ENCODE assay signal across 8 cellular contexts in the genomic region with DNA sequence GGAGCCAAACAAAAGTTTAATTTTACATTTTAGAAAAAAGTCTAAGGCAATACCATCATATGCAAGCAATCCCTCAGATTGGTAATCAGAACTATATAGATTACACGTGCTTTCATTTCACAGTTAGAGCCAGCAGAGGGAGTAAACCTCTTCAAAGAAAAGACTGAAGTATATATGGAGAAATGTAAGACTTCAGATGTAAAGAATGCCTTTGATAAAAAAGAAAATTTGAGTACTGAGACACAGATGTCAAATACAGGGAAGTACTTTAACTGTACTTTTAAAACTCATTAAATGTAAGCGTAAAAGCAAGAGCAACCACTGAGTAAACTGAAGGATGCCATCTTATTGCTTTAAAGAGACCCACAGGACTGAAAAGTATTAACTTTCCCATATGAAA.
DNase-seq lines count a peak whose midpoint lies in the region; ATAC-seq, FAIRE-seq and TF ChIP-seq lines count a peak whose summit lies in the region.

No MANE protein-coding gene starts in this region.

- peak; percentile 70 for FAIRE-seq in D721Med (lab: Jason Lieb, UNC)

- ATAC-seq in GM18907 (IDR thresholded peaks at IDR 0.05; ENCODE audit: unreplicated experiment) (peak; percentile 86), HG03196 (IDR thresholded peaks at IDR 0.05; ENCODE audit: unreplicated experiment) (peak; percentile 62), left lobe of liver (peak; percentile 45)

- in situ Hi-C loops in astrocyte of the cerebellum (cut with HindIII; ENCODE audit: low sequenced_read_pairs) = no loop called here

- no peak overlapping the region for H3K4me3 ChIP-seq in astrocyte of the cerebellum (ENCODE audit: low read depth, low read length)

- TF ChIP-seq CTCF in D721Med (IDR thresholded peaks at IDR 0.05; ENCODE audit: insufficient read depth, missing control alignments) (peak; percentile 50), astrocyte of the cerebellum (IDR thresholded peaks at IDR 0.05; ENCODE audit: low read depth, low read length, missing control alignments) (peak; percentile 35)

- no peak for DNase-seq in D721Med (ENCODE audit: insufficient read length, low spot score)
- DNase-seq in NCI-H748 treated with DMSO at 0.1 percent for 48 hours (lab: John Stamatoyannopoulos, UW) = peak; percentile 55
- peak; percentile 49 for DNase-seq in astrocyte of the cerebellum (ENCODE audit: low read depth)
- no peak for DNase-seq in left lobe of liver (ENCODE audit: low spot score)
- no peak for DNase-seq in GOT3 (lab: John Stamatoyannopoulos, UW)
- no peak for DNase-seq in stimulated activated CD4-positive, alpha-beta T cell treated with anti-CD3 and anti-CD28 coated beads, Interleukin-2, amount 100 ng/mL, for 48 hours

Comparison
In these comparisons a context has a peak if more than half of its experiments do, and no peak if none do; other contexts are left out.
1. DNase-seq: peak in NCI-H748 treated with DMSO at 0.1 percent for 48 hours (single experiment) and astrocyte of the cerebellum (single experiment); none in D721Med (single experiment), left lobe of liver (single experiment), GOT3 (single experiment) and stimulated activated CD4-positive, alpha-beta T cell treated with anti-CD3 and anti-CD28 coated beads, Interleukin-2, amount 100 ng/mL, for 48 hours (0 of 2).
2. Peak in every context shown above with its lines, with median percentiles within 50 percentile points of each other: ATAC-seq.